ENCODE assay signal across 17 cellular contexts in genomic region chr4:139986621-139987510, GRCh38.
A peak's percentile ranks its signal among the peaks of the same experiment; 100 is the strongest.
DNase-seq lines count a peak whose midpoint lies in the region; ATAC-seq, FAIRE-seq and TF ChIP-seq lines count a peak whose summit lies in the region.
"Had no signal": no experiment of that assay in that cellular context is flagged by ENCODE, and none has a peak within 500 bp of the region (broad histone marks: within the 10 kb centered on the region; RNA-seq: fewer than 3 reads in every experiment).

No MANE protein-coding gene starts in this region.

- POLR2A ChIA-PET in HepG2 (lab: Yijun Ruan, JAX), result no interaction called here
- POLR2A ChIA-PET in CD4-positive, alpha-beta memory T cell (lab: Charles Lee; ENCODE audit: partially characterized antibody), result interaction anchor here (0.7 kb wide), 1 partner anchor 20 kb away, joined by 3 read pairs; no protein-coding TSS in a partner anchor

- H3K79me2 ChIP-seq in HepG2 (ENCODE audit: insufficient read depth, low read length), result no peaks in the 10 kb centered on the region

- no peak for TF ChIP-seq CTCF in HepG2 (CRISPR knock-in tag; IDR thresholded peaks at IDR 0.05)
- no peak for TF ChIP-seq CTCF in right lobe of liver (IDR thresholded peaks at IDR 0.05)
- TF ChIP-seq CTCF in nephron progenitor cell (IDR thresholded peaks at IDR 0.05), result no peak

- in situ Hi-C loops in HepG2 (cut with HindIII; ENCODE audit: extremely low pct_ligation_motif_present, low pct_unique_long_range_greater_than_20kb), result no loop called here

- H3K27me3 Mint-ChIP-seq in nephron progenitor cell (ENCODE audit: low read depth, poor library complexity), result no peaks in the 10 kb centered on the region
- H3K27me3 Mint-ChIP-seq in CD4-positive, alpha-beta memory T cell, result peaks cover 1 to 3% of the 10 kb centered on the region in 2 donors

- no peak for TF ChIP-seq RAD21 in HepG2 (CRISPR knock-in tag; IDR thresholded peaks at IDR 0.05)

- H3K27me3 ChIP-seq in HepG2 (ENCODE audit: control insufficient read depth in 1 of 2, insufficient read depth in 2 of 2, low read length in 2 of 2) (peaks cover 0 to 13% of the 10 kb centered on the region in 2 experiments; a peak in 1 of 5 replicates), right lobe of liver (no peaks in the 10 kb centered on the region), endocrine pancreas (ENCODE audit: control insufficient read depth, insufficient read depth, low read length) (no peaks in the 10 kb centered on the region)
- no peaks in the 10 kb centered on the region for H3K27me3 ChIP-seq in CD4-positive, alpha-beta memory T cell (ENCODE audit: insufficient read depth, low read length)

- intact Hi-C loops in HepG2 (cut with micrococcal nuclease; ENCODE audit: unreplicated experiment) (no loop called here), right lobe of liver (cut with DNase I) (no loop called here)
- intact Hi-C loops in CD4-positive, alpha-beta memory T cell (cut with micrococcal nuclease), result no loop called here

- TF ChIP-seq EP300 in HepG2 (IDR thresholded peaks at IDR 0.05; ENCODE audit: low read depth in 2 of 2, low read length in 2 of 2) (no peak), HepG2 (CRISPR knock-in tag; IDR thresholded peaks at IDR 0.05; ENCODE audit: borderline replicate concordance) (no peak)

- no peaks in the 10 kb centered on the region for H4K20me1 ChIP-seq in HepG2 (ENCODE audit: insufficient read depth, low read length)

- H2AFZ ChIP-seq in HepG2 (ENCODE audit: low read length), result no peak overlapping the region

- H3K9ac ChIP-seq in HepG2 (ENCODE audit: insufficient read depth, low read depth, low read length), result no peak overlapping the region
- no peak overlapping the region for H3K9ac ChIP-seq in endocrine pancreas (ENCODE audit: control insufficient read depth, insufficient read depth, low read length)

- no peak overlapping the region for H3K4me3 Mint-ChIP-seq in nephron progenitor cell
- no peak overlapping the region for H3K4me3 Mint-ChIP-seq in CD4-positive, alpha-beta memory T cell
- H3K4me3 Mint-ChIP-seq: activated CD4-positive, alpha-beta memory T cell treated with anti-CD3 and anti-CD28 coated beads, Interleukin-2, amount 10 ng/mL, durations not matched to agents 7 days and 5 days; natural killer cell treated with Interleukin-12 subunit alpha and Interleukin-12 subunit beta and Interleukin-15 and Interleukin-18, amount 100 ng/mL, for 72 hours had no signal

- no peak overlapping the region for H3K4me2 ChIP-seq in HepG2 (ENCODE audit: low read depth, low read length)

- no peak overlapping the region for H3K4me3 ChIP-seq in HepG2 (replicated peaks in 1 of 3; ENCODE audit: insufficient read depth in 1 of 3, low read depth in 2 of 3, low read length in 3 of 3)
- no peak overlapping the region for H3K4me3 ChIP-seq in right lobe of liver
- H3K4me3 ChIP-seq in endocrine pancreas (ENCODE audit: control insufficient read depth, insufficient read depth, low read length), result peak overlapping the region; percentile 44
- H3K4me3 ChIP-seq in CD4-positive, alpha-beta memory T cell (ENCODE audit: low read length in 2 of 2), result no peak overlapping the region

- H3K9me3 Mint-ChIP-seq in nephron progenitor cell, result peaks cover 6% of the 10 kb centered on the region
- peaks cover 0 to 3% (median 0%) of the 10 kb centered on the region in 8 donors for H3K9me3 Mint-ChIP-seq in CD4-positive, alpha-beta memory T cell
- H3K9me3 Mint-ChIP-seq: activated CD4-positive, alpha-beta memory T cell treated with anti-CD3 and anti-CD28 coated beads, Interleukin-2, amount 10 ng/mL, durations not matched to agents 7 days and 5 days; natural killer cell treated with Interleukin-12 subunit alpha and Interleukin-12 subunit beta and Interleukin-15 and Interleukin-18, amount 100 ng/mL, for 72 hours had no signal

- H3K4me1 Mint-ChIP-seq in nephron progenitor cell, result peaks cover 38% of the 10 kb centered on the region
- H3K4me1 Mint-ChIP-seq in CD4-positive, alpha-beta memory T cell, result no peaks in the 10 kb centered on the region

- BruUV-seq in HepG2 (replicated peaks; lab: Mats Ljungman, UMichigan), result no TSS peak

- no peak for FAIRE-seq in HepG2 (lab: Jason Lieb, UNC)

- TF ChIP-seq POLR2A in HepG2 (IDR thresholded peaks at IDR 0.05; ENCODE audit: insufficient read depth in 1 of 2, low read depth in 2 of 2, low read length in 2 of 2) (no peak), right lobe of liver (IDR thresholded peaks at IDR 0.05) (no peak)

- H3K27ac Mint-ChIP-seq in nephron progenitor cell, result peak overlapping the region; percentile 71
- H3K27ac Mint-ChIP-seq in CD4-positive, alpha-beta memory T cell, result no peak overlapping the region
- H3K27ac Mint-ChIP-seq: activated CD4-positive, alpha-beta memory T cell treated with anti-CD3 and anti-CD28 coated beads, Interleukin-2, amount 10 ng/mL, durations not matched to agents 7 days and 5 days had no signal

- CTCF ChIA-PET in HepG2 (lab: Yijun Ruan, JAX; ENCODE audit: low intra/inter-chr PET ratio, low total read pairs), result no interaction called here
- CTCF ChIA-PET in CD4-positive, alpha-beta memory T cell (lab: Charles Lee; ENCODE audit: partially characterized antibody), result no interaction called here

- DNase-seq in HepG2 (ENCODE audit: low spot score), result no peak
- DNase-seq in right lobe of liver, result no peak
- DNase-seq in nephron progenitor cell, result no peak
- DNase-seq in DMS53 (lab: John Stamatoyannopoulos, UW), result no peak
- DNase-seq in CD4-positive, alpha-beta memory T cell, result no peak
- DNase-seq in stimulated activated CD4-positive, alpha-beta T cell treated with anti-CD3 and anti-CD28 coated beads, Interleukin-2, amount 100 ng/mL, for 24 hours, result no peak
- no peak for DNase-seq in EL
- DNase-seq: activated CD4-positive, alpha-beta memory T cell treated with anti-CD3 and anti-CD28 coated beads, Interleukin-2, amount 10 ng/mL, durations not matched to agents 7 days and 5 days; activated naive CD4-positive, alpha-beta T cell treated with Interleukin-2 at 50 U/mL for 16 hours; cortex of kidney; DND-41; H7; kidney glomerular epithelial cell; T1000 had no signal

- 60% methylated on average over 13 of the region's 13 CpGs for WGBS in HepG2 (ENCODE audit: low lambda C conversion rate)
- WGBS in right lobe of liver (ENCODE audit: insufficient coverage, low coverage, low lambda C conversion rate, missing lambda C conversion rate), result 76% methylated on average over 13 of the region's 13 CpGs

- H3K36me3 Mint-ChIP-seq in nephron progenitor cell (ENCODE audit: low read depth), result peaks cover 42% of the 10 kb centered on the region
- H3K36me3 Mint-ChIP-seq in CD4-positive, alpha-beta memory T cell, result no peaks in the 10 kb centered on the region
- H3K36me3 Mint-ChIP-seq: natural killer cell treated with Interleukin-12 subunit alpha and Interleukin-12 subunit beta and Interleukin-15 and Interleukin-18, amount 100 ng/mL, for 72 hours had no signal

- H3K9me3 ChIP-seq in HepG2 (ENCODE audit: low read length) (no peaks in the 10 kb centered on the region), right lobe of liver (no peaks in the 10 kb centered on the region), endocrine pancreas (ENCODE audit: control insufficient read depth, low read length) (no peaks in the 10 kb centered on the region)
- H3K9me3 ChIP-seq in CD4-positive, alpha-beta memory T cell (ENCODE audit: control insufficient read depth in 1 of 2, low read length in 2 of 2), result no peaks in the 10 kb centered on the region

- no peaks in the 10 kb centered on the region for H3K4me1 ChIP-seq in HepG2 (ENCODE audit: insufficient read depth, low read length)
- H3K4me1 ChIP-seq in right lobe of liver, result peaks cover 0 to 4% (median 0%) of the 10 kb centered on the region in 4 donors
- H3K4me1 ChIP-seq in endocrine pancreas (ENCODE audit: control insufficient read depth, insufficient read depth, low read length), result peaks cover 18% of the 10 kb centered on the region
- H3K4me1 ChIP-seq in CD4-positive, alpha-beta memory T cell (ENCODE audit: insufficient read depth, low read length), result no peaks in the 10 kb centered on the region

- no peaks in the 10 kb centered on the region for H3K36me3 ChIP-seq in HepG2 (replicated peaks in 1 of 2; ENCODE audit: control insufficient read depth in 1 of 2, insufficient read depth in 2 of 2, low read length in 2 of 2)
- no peaks in the 10 kb centered on the region for H3K36me3 ChIP-seq in right lobe of liver
- H3K36me3 ChIP-seq in endocrine pancreas (ENCODE audit: control insufficient read depth, insufficient read depth, low read length), result no peaks in the 10 kb centered on the region
- no peaks in the 10 kb centered on the region for H3K36me3 ChIP-seq in CD4-positive, alpha-beta memory T cell (ENCODE audit: insufficient read depth, low read length)

- H3K27ac ChIP-seq in HepG2 (ENCODE audit: extremely low read length, insufficient read depth, low read length) (no peak overlapping the region), right lobe of liver (no peak overlapping the region)
- H3K27ac ChIP-seq in CD4-positive, alpha-beta memory T cell (ENCODE audit: low read depth, low read length), result no peak overlapping the region
- H3K27ac ChIP-seq: RWPE1 had no signal

- ATAC-seq in HepG2 (no peak), right lobe of liver (no peak)
- ATAC-seq: natural killer cell treated with Interleukin-12 subunit alpha and Interleukin-12 subunit beta and Interleukin-15 and Interleukin-18, amount 100 ng/mL, for 72 hours had no signal

TF ChIP-seq in HepG2, 621 proteins besides CTCF, POLR2A, EP300 and RAD21:
- 0 out of 2 replicates have a peak, but pooled peaks have one; percentile 2 for TF ChIP-seq ATF7 (IDR thresholded peaks at IDR 0.05)
- TF ChIP-seq ATF7 (CRISPR knock-in tag; IDR thresholded peaks at IDR 0.05), result no peak
- TF ChIP-seq ZNF431 (CRISPR knock-in tag; IDR thresholded peaks at IDR 0.05; ENCODE audit: borderline replicate concordance, low read depth), result no peak
